Comparison of ENCODE assay signal across 1 cellular context in genomic region chr14:50347521-50347920, GRCh38.
TF ChIP-seq lines count a peak whose summit lies in the region.

No MANE protein-coding gene starts in this region.

TF ChIP-seq in K562, 482 proteins besides CTCF, POLR2A, EP300 and RAD21 (continues in another document):
- TF ChIP-seq DIDO1 (tag; IDR thresholded peaks at IDR 0.05; ENCODE audit: low read depth) (no peak), DPF2 (IDR thresholded peaks at IDR 0.05) (peak; percentile 52), OTX1 (CRISPR knock-in tag; IDR thresholded peaks at IDR 0.05) (no peak), HDAC8 (tag; IDR thresholded peaks at IDR 0.05) (no peak), TEAD4 (IDR thresholded peaks at IDR 0.05; ENCODE audit: low read length) (no peak), TEAD4 (CRISPR knock-in tag; IDR thresholded peaks at IDR 0.05; ENCODE audit: borderline replicate concordance) (no peak), HNRNPK (IDR thresholded peaks at IDR 0.05; ENCODE audit: low read depth, low read length, poor library complexity, severe bottlenecking) (no peak), PRPF4 (IDR thresholded peaks at IDR 0.05; ENCODE audit: insufficient read depth, low read depth, low read length, poor library complexity, severe bottlenecking) (no peak), ZNF174 (CRISPR knock-in tag; IDR thresholded peaks at IDR 0.05) (no peak), ZNF395 (CRISPR knock-in tag; IDR thresholded peaks at IDR 0.05) (no peak), ESRRB (CRISPR knock-in tag; IDR thresholded peaks at IDR 0.05; ENCODE audit: borderline replicate concordance) (no peak), ZBTB5 (IDR thresholded peaks at IDR 0.05) (no peak), E2F8 (IDR thresholded peaks at IDR 0.05; ENCODE audit: low read depth, partially characterized antibody) (no peak), IRF2 (CRISPR knock-in tag; IDR thresholded peaks at IDR 0.05) (no peak), KHSRP (IDR thresholded peaks at IDR 0.05) (no peak), RB1 (IDR thresholded peaks at IDR 0.05; ENCODE audit: low read depth) (no peak), ZFP30 (CRISPR knock-in tag; IDR thresholded peaks at IDR 0.05; ENCODE audit: borderline replicate concordance) (no peak), FOXJ2 (tag; IDR thresholded peaks at IDR 0.05) (no peak), ADNP (tag; IDR thresholded peaks at IDR 0.05) (no peak), E2F5 (CRISPR knock-in tag; IDR thresholded peaks at IDR 0.05) (no peak), THAP12 (CRISPR knock-in tag; IDR thresholded peaks at IDR 0.05) (no peak), ASH1L (IDR thresholded peaks at IDR 0.05; ENCODE audit: borderline replicate concordance, low read depth, partially characterized antibody) (no peak), WHSC1 (IDR thresholded peaks at IDR 0.05; ENCODE audit: low read length) (no peak), MGA (IDR thresholded peaks at IDR 0.05) (peak; percentile 56), NFYB (IDR thresholded peaks at IDR 0.05; ENCODE audit: extremely low read depth, insufficient read length) (no peak), SMARCA4 (IDR thresholded peaks at IDR 0.05) (peak; percentile 66), ZC3H4 (CRISPR knock-in tag; IDR thresholded peaks at IDR 0.05; ENCODE audit: borderline replicate concordance) (no peak), ZBTB12 (CRISPR knock-in tag; IDR thresholded peaks at IDR 0.05) (no peak), RAD51 (IDR thresholded peaks at IDR 0.05; ENCODE audit: borderline replicate concordance, low read depth) (no peak), ETV1 (tag; conservative IDR thresholded peaks at IDR 0.05; ENCODE audit: low read depth) (no peak), ZNF253 (CRISPR knock-in tag; conservative IDR thresholded peaks at IDR 0.05) (no peak), BDP1 (IDR thresholded peaks at IDR 0.05; ENCODE audit: insufficient read depth, insufficient read length) (no peak), HDAC3 (IDR thresholded peaks at IDR 0.05; ENCODE audit: borderline replicate concordance, partially characterized antibody) (no peak), E2F6 (IDR thresholded peaks at IDR 0.05; ENCODE audit: borderline replicate concordance in 1 of 2, extremely low read depth in 1 of 2, insufficient read depth in 1 of 2, insufficient read length in 1 of 2, low read depth in 1 of 2, low read length in 1 of 2, poor library complexity in 1 of 2, severe bottlenecking in 1 of 2) (no peak), CREM (IDR thresholded peaks at IDR 0.05; ENCODE audit: low read depth) (no peak), NR1H2 (CRISPR knock-in tag; IDR thresholded peaks at IDR 0.05) (no peak)
